ENCODE assay signal across 29 cellular contexts in the genomic region with DNA sequence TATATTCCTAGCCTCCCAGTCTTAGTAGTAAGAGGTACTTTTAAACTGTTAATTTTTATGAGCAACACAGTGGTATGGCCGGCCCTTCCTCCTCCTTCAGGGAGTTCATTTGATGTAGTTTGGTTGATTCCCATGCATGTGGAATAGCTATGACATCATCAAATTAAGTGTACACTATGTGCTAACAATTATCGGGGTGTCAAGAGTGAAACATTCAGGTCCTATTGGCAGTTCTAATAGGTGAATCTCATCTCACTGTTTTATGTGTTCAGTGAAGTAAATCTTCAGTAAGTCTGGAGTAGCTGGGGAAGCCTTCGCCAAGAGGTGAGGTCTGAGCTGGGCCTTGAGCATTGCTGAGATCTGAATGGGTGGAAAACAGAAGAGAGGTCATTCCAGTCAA.
"Had no signal": no experiment of that assay in that cellular context is flagged by ENCODE, and none has a peak within 500 bp of the region (broad histone marks: within the 10 kb centered on the region; RNA-seq: fewer than 3 reads in every experiment).

No MANE protein-coding gene starts in this region.

- ATAC-seq: stimulated activated effector memory CD8-positive, alpha-beta T cell treated with anti-CD3 and anti-CD28 coated beads, Interleukin-12 subunit alpha, Interleukin-12 subunit beta, amount 100 ng/mL, for 72 hours; stimulated activated memory B cell treated with anti-CD40 and anti-IgM and Interleukin-4, amounts not matched to agents 10 μg/mL and 1 μg/mL and 100 μg/mL, for 72 hours; stimulated activated naive B cell treated with anti-CD40 and anti-IgM and Interleukin-4, amounts not matched to agents 10 μg/mL and 1 μg/mL and 100 μg/mL, for 72 hours; stimulated activated naive CD8-positive, alpha-beta T cell treated with anti-CD3 and anti-CD28 coated beads, Interleukin-15, amount 100 ng/mL, for 72 hours; stimulated activated naive CD8-positive, alpha-beta T cell treated with anti-CD3 and anti-CD28 coated beads, Interleukin-15, Interleukin-2, amounts not matched to agents 100 U/mL and 50 U/mL, for 24 hours; upper lobe of right lung had no signal

- H3K4me1 Mint-ChIP-seq: stimulated activated effector memory CD8-positive, alpha-beta T cell treated with anti-CD3 and anti-CD28 coated beads, Interleukin-12 subunit alpha, Interleukin-12 subunit beta, amount 100 ng/mL, for 72 hours; stimulated activated memory B cell treated with anti-CD40 and anti-IgM and Interleukin-4, amounts not matched to agents 10 μg/mL and 1 μg/mL and 100 μg/mL, for 72 hours; stimulated activated naive B cell treated with anti-CD40 and anti-IgM and Interleukin-4, amounts not matched to agents 10 μg/mL and 1 μg/mL and 100 μg/mL, for 72 hours; stimulated activated naive CD8-positive, alpha-beta T cell treated with anti-CD3 and anti-CD28 coated beads, Interleukin-15, amount 100 ng/mL, for 72 hours had no signal

- DNase-seq: stimulated activated CD4-positive, alpha-beta T cell treated with anti-CD3 and anti-CD28 coated beads, Interleukin-2, amount 100 ng/mL, for 48 hours; stimulated activated CD4-positive, alpha-beta T cell treated with anti-CD3 and anti-CD28 coated beads, Interleukin-4, amount 100 ng/mL, for 1 hour; stimulated activated CD4-positive, alpha-beta T cell treated with anti-CD3 and anti-CD28 coated beads, Interleukin-4, amount 100 ng/mL, for 24 hours; stimulated activated CD4-positive, alpha-beta T cell treated with anti-CD3 and anti-CD28 coated beads, Interleukin-4, amount 100 ng/mL, for 4 hours; stimulated activated CD8-positive, alpha-beta memory T cell treated with anti-CD3 and anti-CD28 coated beads, Interleukin-4, amount 100 ng/mL, for 48 hours; stimulated activated naive B cell treated with anti-CD40 and anti-IgM and Interleukin-4, amounts not matched to agents 10 μg/mL and 1 μg/mL and 100 μg/mL, for 72 hours; stimulated activated naive CD4-positive, alpha-beta T cell; stimulated activated naive CD4-positive, alpha-beta T cell treated with Interleukin-2 at 50 U/mL for 16 hours; stimulated activated naive CD8-positive, alpha-beta T cell treated with anti-CD3 and anti-CD28 coated beads, Interleukin-15, amount 100 ng/mL, for 72 hours; stimulated activated naive CD8-positive, alpha-beta T cell treated with anti-CD3 and anti-CD28 coated beads, Interleukin-15, Interleukin-2, amounts not matched to agents 100 U/mL and 50 U/mL, for 24 hours; stomach; substantia nigra; testis; thyroid gland; tibial artery; transverse colon; trophoblast cell; upper lobe of left lung; upper lobe of right lung; uterus had no signal

- FAIRE-seq: urothelium cell line had no signal

- H3K4me3 Mint-ChIP-seq: stimulated activated effector memory CD8-positive, alpha-beta T cell treated with anti-CD3 and anti-CD28 coated beads, Interleukin-12 subunit alpha, Interleukin-12 subunit beta, amount 100 ng/mL, for 72 hours; stimulated activated memory B cell treated with anti-CD40 and anti-IgM and Interleukin-4, amounts not matched to agents 10 μg/mL and 1 μg/mL and 100 μg/mL, for 72 hours; stimulated activated naive B cell treated with anti-CD40 and anti-IgM and Interleukin-4, amounts not matched to agents 10 μg/mL and 1 μg/mL and 100 μg/mL, for 72 hours; stimulated activated naive CD8-positive, alpha-beta T cell treated with anti-CD3 and anti-CD28 coated beads, Interleukin-15, amount 100 ng/mL, for 72 hours; stimulated activated naive CD8-positive, alpha-beta T cell treated with anti-CD3 and anti-CD28 coated beads, Interleukin-15, Interleukin-2, amounts not matched to agents 100 ng/mL and 50 ng/mL, for 24 hours; type B pancreatic cell had no signal

- H3K27me3 ChIP-seq: stomach, suprapubic skin, testis, thyroid gland, tibial artery, tibial nerve, transverse colon, upper lobe of left lung, upper lobe of right lung, uterus, vagina had no signal

- H3K36me3 Mint-ChIP-seq: stimulated activated effector memory CD8-positive, alpha-beta T cell treated with anti-CD3 and anti-CD28 coated beads, Interleukin-12 subunit alpha, Interleukin-12 subunit beta, amount 100 ng/mL, for 72 hours; stimulated activated memory B cell treated with anti-CD40 and anti-IgM and Interleukin-4, amounts not matched to agents 10 μg/mL and 1 μg/mL and 100 μg/mL, for 72 hours; stimulated activated naive B cell treated with anti-CD40 and anti-IgM and Interleukin-4, amounts not matched to agents 10 μg/mL and 1 μg/mL and 100 μg/mL, for 72 hours had no signal

- H3K27ac ChIP-seq: stomach, suprapubic skin, testis, thoracic aorta, thyroid gland, tibial artery, tibial nerve, transverse colon, upper lobe of left lung, upper lobe of right lung, uterus, vagina had no signal

- H3K36me3 ChIP-seq: stomach, suprapubic skin, thoracic aorta, thyroid gland, tibial artery, tibial nerve, transverse colon, upper lobe of left lung, upper lobe of right lung, uterus, vagina had no signal

- H3K9me3 ChIP-seq: suprapubic skin, testis, thoracic aorta, thyroid gland, tibial artery, tibial nerve, transverse colon, upper lobe of left lung, upper lobe of right lung, uterus, vagina had no signal

- H3K27me3 Mint-ChIP-seq: stimulated activated memory B cell treated with anti-CD40 and anti-IgM and Interleukin-4, amounts not matched to agents 10 μg/mL and 1 μg/mL and 100 μg/mL, for 72 hours; stimulated activated naive B cell treated with anti-CD40 and anti-IgM and Interleukin-4, amounts not matched to agents 10 μg/mL and 1 μg/mL and 100 μg/mL, for 72 hours; stimulated activated naive CD8-positive, alpha-beta T cell treated with anti-CD3 and anti-CD28 coated beads, Interleukin-15, amount 100 ng/mL, for 72 hours; stimulated activated naive CD8-positive, alpha-beta T cell treated with anti-CD3 and anti-CD28 coated beads, Interleukin-15, Interleukin-2, amounts not matched to agents 100 ng/mL and 50 ng/mL, for 24 hours; type B pancreatic cell had no signal

- H3K27ac Mint-ChIP-seq: stimulated activated effector memory CD8-positive, alpha-beta T cell treated with anti-CD3 and anti-CD28 coated beads, Interleukin-12 subunit alpha, Interleukin-12 subunit beta, amount 100 ng/mL, for 72 hours; stimulated activated memory B cell treated with anti-CD40 and anti-IgM and Interleukin-4, amounts not matched to agents 10 μg/mL and 1 μg/mL and 100 μg/mL, for 72 hours; stimulated activated naive B cell treated with anti-CD40 and anti-IgM and Interleukin-4, amounts not matched to agents 10 μg/mL and 1 μg/mL and 100 μg/mL, for 72 hours; stimulated activated naive CD8-positive, alpha-beta T cell treated with anti-CD3 and anti-CD28 coated beads, Interleukin-15, amount 100 ng/mL, for 72 hours; stimulated activated naive CD8-positive, alpha-beta T cell treated with anti-CD3 and anti-CD28 coated beads, Interleukin-15, Interleukin-2, amounts not matched to agents 100 ng/mL and 50 ng/mL, for 24 hours; type B pancreatic cell had no signal

- H3K4me1 ChIP-seq: suprapubic skin, testis, thyroid gland, tibial artery, transverse colon, upper lobe of left lung, upper lobe of right lung, uterus, vagina had no signal

- H3K4me3 ChIP-seq: stomach, suprapubic skin, testis, thoracic aorta, thyroid gland, tibial artery, tibial nerve, transverse colon, upper lobe of left lung, upper lobe of right lung, uterus, vagina had no signal

- H3K9me3 Mint-ChIP-seq: stimulated activated naive CD8-positive, alpha-beta T cell treated with anti-CD3 and anti-CD28 coated beads, Interleukin-15, Interleukin-2, amounts not matched to agents 100 ng/mL and 50 ng/mL, for 24 hours had no signal
